ENCODE assay signal across 8 cellular contexts in genomic region chr6:35370799-35371493, GRCh38. TPM values are rescaled to one million over a fixed set of nuclear protein-coding genes. Genes with fewer than 3 reads are reported as not detected.
DNase-seq lines count a peak whose midpoint lies in the region; ATAC-seq and TF ChIP-seq lines count a peak whose summit lies in the region.

No MANE protein-coding gene starts in this region.

- peak in 6 of 8 donors; percentile 27 to 61 (median 56) for ATAC-seq in heart right ventricle
- no peak for ATAC-seq in HG02852 (IDR thresholded peaks at IDR 0.05; ENCODE audit: unreplicated experiment)

- TF ChIP-seq POLR2A in stomach (IDR thresholded peaks at IDR 0.05): no peak

- H3K4me3 Mint-ChIP-seq in T-helper 2 cell treated with Interferon-gamma antibody and Interleukin-4, amounts not matched to agents 5 μg/mL and 100 μg/mL, for 36 hours: peak overlapping the region; percentile 74

- TF ChIP-seq CTCF in heart right ventricle (IDR thresholded peaks at IDR 0.05) (no peak), stomach (IDR thresholded peaks at IDR 0.05) (no peak)

- H3K4me3 ChIP-seq in heart right ventricle: no peak overlapping the region
- H3K4me3 ChIP-seq in stomach: no peak overlapping the region

- 79 to 80% methylated on average over 9 of the region's 9 CpGs for WGBS in heart right ventricle, 2 donors
- 75 to 90% (median 78%) methylated on average over 9 of the region's 9 CpGs for WGBS in stomach, 5 donors

- H3K27me3 Mint-ChIP-seq in T-helper 2 cell treated with Interferon-gamma antibody and Interleukin-4, amounts not matched to agents 5 μg/mL and 100 μg/mL, for 36 hours (ENCODE audit: low read depth): no peaks in the 10 kb centered on the region

- H3K9me3 Mint-ChIP-seq in T-helper 2 cell treated with Interferon-gamma antibody and Interleukin-4, amounts not matched to agents 5 μg/mL and 100 μg/mL, for 36 hours: no peaks in the 10 kb centered on the region

- H3K36me3 ChIP-seq in heart right ventricle (peaks cover 0 to 9% (median 0%) of the 10 kb centered on the region in 9 donors), stomach (no peaks in the 10 kb centered on the region)

- peaks cover 50% of the 10 kb centered on the region for H3K4me1 Mint-ChIP-seq in T-helper 2 cell treated with Interferon-gamma antibody and Interleukin-4, amounts not matched to agents 5 μg/mL and 100 μg/mL, for 36 hours (ENCODE audit: low read depth)

- H3K4me1 ChIP-seq in heart right ventricle: peaks cover 14 to 58% (median 35%) of the 10 kb centered on the region in 9 donors
- H3K4me1 ChIP-seq in stomach: peaks cover 10 to 46% (median 25%) of the 10 kb centered on the region in 4 donors

- no peaks in the 10 kb centered on the region for H3K9me3 ChIP-seq in heart right ventricle
- no peaks in the 10 kb centered on the region for H3K9me3 ChIP-seq in stomach

- H3K27ac ChIP-seq in heart right ventricle: peak overlapping the region in 6 of 10 donors; percentile 26 to 83 (median 52)
- H3K27ac ChIP-seq in stomach: peak overlapping the region in 3 of 5 donors; percentile 34 to 58 (median 52)

- peaks cover 42% of the 10 kb centered on the region for H3K36me3 Mint-ChIP-seq in T-helper 2 cell treated with Interferon-gamma antibody and Interleukin-4, amounts not matched to agents 5 μg/mL and 100 μg/mL, for 36 hours (ENCODE audit: low read depth)

- intact Hi-C loops in heart right ventricle (cut with DNase I) (no loop called here), stomach (cut with DNase I; ENCODE audit: low total_unique reads) (no loop called here)

- no peaks in the 10 kb centered on the region for H3K27me3 ChIP-seq in heart right ventricle
- H3K27me3 ChIP-seq in stomach: no peaks in the 10 kb centered on the region

- peak overlapping the region; percentile 89 for H3K27ac Mint-ChIP-seq in T-helper 2 cell treated with Interferon-gamma antibody and Interleukin-4, amounts not matched to agents 5 μg/mL and 100 μg/mL, for 36 hours

- TF ChIP-seq EP300 in stomach (IDR thresholded peaks at IDR 0.05): no peak

- DNase-seq in T-helper 2 cell treated with Interferon-gamma antibody and Interleukin-4, amounts not matched to agents 5 μg/mL and 100 μg/mL, for 36 hours (ENCODE audit: low spot score): no peak
- DNase-seq in T-helper 2 cell (no peak), UCSD-AML1 (lab: John Stamatoyannopoulos, UW; ENCODE audit: unreplicated experiment) (peak; percentile 35), heart right ventricle (peak; percentile 19 to 30), stomach (no peak), SW 1271 (lab: John Stamatoyannopoulos, UW) (no peak), LoVo (ENCODE audit: low spot score) (no peak)

RNA-seq across cellular contexts. Expression of gene PPARD, which starts 28.6 kb away (rescaled TPM):
- total RNA-seq in heart right ventricle: 10 to 100 TPM; 12.9 to 21.0 (median 13.9) TPM
- 10 to 100 TPM; 13.5 to 15.3 TPM for polyA plus RNA-seq in heart right ventricle
- 10 to 100 TPM in 3 of 5 donors, 1 to 10 TPM in 2; 2.6 to 34.6 (median 10.5) TPM for total RNA-seq in stomach
- 10 to 100 TPM; 13.8 to 33.1 (median 22.0) TPM for polyA plus RNA-seq in stomach

Comparison
In these comparisons a context has a peak if more than half of its experiments do, and no peak if none do; other contexts are left out.
1. DNase-seq: peak in UCSD-AML1 (single experiment) and heart right ventricle (2 of 2); none in T-helper 2 cell treated with Interferon-gamma antibody and Interleukin-4, amounts not matched to agents 5 μg/mL and 100 μg/mL, for 36 hours (single experiment), T-helper 2 cell (0 of 5), stomach (single experiment), SW 1271 (0 of 2) and LoVo (single experiment).